ENCODE assay signal across 8 cellular contexts in genomic region chr3:57164217-57164605, GRCh38. TPM values are rescaled to one million over a fixed set of nuclear protein-coding genes. Genes with fewer than 3 reads are reported as not detected.
DNase-seq lines count a peak whose midpoint lies in the region; ATAC-seq and TF ChIP-seq lines count a peak whose summit lies in the region.

No MANE protein-coding gene starts in this region.

- no peak for TF ChIP-seq CTCF in gastrocnemius medialis (IDR thresholded peaks at IDR 0.05 in 4 of 5, conservative IDR thresholded peaks at IDR 0.05 in 1 of 5)

- no peaks in the 10 kb centered on the region for H3K9me3 Mint-ChIP-seq in activated T-helper 1 cell treated with anti-CD3 and anti-CD28 coated beads, Interleukin-12 subunit alpha, Interleukin-12 subunit beta, Interleukin-2, Interleukin-4 antibody, amounts not matched to agents 30 ng/mL and 10 ng/mL and 1 ng/mL, durations not matched to agents 14 hours and 24 hours and 36 hours

- H3K9ac ChIP-seq in HUES48 (ENCODE audit: low read depth, low read length), result peak overlapping the region; percentile 36

- in situ Hi-C loops in gastrocnemius medialis (cut with MboI; ENCODE audit: low sequenced_read_pairs in 4 of 4), result loop anchor here in 1 of 4 donors (25.0 kb wide), 1 partner anchor 273 kb away; no protein-coding TSS in a partner anchor

- H3K27ac ChIP-seq in HUES48 (ENCODE audit: low read depth, low read length), result peak overlapping the region; percentile 89
- peak overlapping the region in 3 of 4 donors; percentile 10 to 31 (median 30) for H3K27ac ChIP-seq in gastrocnemius medialis

- H3K4me1 ChIP-seq in HUES48 (ENCODE audit: control insufficient read depth, insufficient read depth, low read length), result peaks cover 56% of the 10 kb centered on the region
- H3K4me1 ChIP-seq in gastrocnemius medialis, result peaks cover 0 to 20% of the 10 kb centered on the region in 2 donors

- no peak for TF ChIP-seq POLR2A in gastrocnemius medialis (IDR thresholded peaks at IDR 0.05)

- H3K36me3 ChIP-seq in HUES48 (ENCODE audit: control insufficient read depth, insufficient read depth, low read length) (no peaks in the 10 kb centered on the region), gastrocnemius medialis (no peaks in the 10 kb centered on the region)

- H3K4me1 Mint-ChIP-seq in activated T-helper 1 cell treated with anti-CD3 and anti-CD28 coated beads, Interleukin-12 subunit alpha, Interleukin-12 subunit beta, Interleukin-2, Interleukin-4 antibody, amounts not matched to agents 30 ng/mL and 10 ng/mL and 1 ng/mL, durations not matched to agents 14 hours and 24 hours and 36 hours (ENCODE audit: low read depth), result peaks cover 9% of the 10 kb centered on the region

- H3K27me3 Mint-ChIP-seq in activated T-helper 1 cell treated with anti-CD3 and anti-CD28 coated beads, Interleukin-12 subunit alpha, Interleukin-12 subunit beta, Interleukin-2, Interleukin-4 antibody, amounts not matched to agents 30 ng/mL and 10 ng/mL and 1 ng/mL, durations not matched to agents 14 hours and 24 hours and 36 hours (ENCODE audit: insufficient read depth), result peaks cover 75% of the 10 kb centered on the region

- no peak overlapping the region for H3K27ac Mint-ChIP-seq in activated T-helper 1 cell treated with anti-CD3 and anti-CD28 coated beads, Interleukin-12 subunit alpha, Interleukin-12 subunit beta, Interleukin-2, Interleukin-4 antibody, amounts not matched to agents 30 ng/mL and 10 ng/mL and 1 ng/mL, durations not matched to agents 14 hours and 24 hours and 36 hours

- H3K27me3 ChIP-seq in HUES48 (ENCODE audit: control insufficient read depth, insufficient read depth, low read length) (peaks cover 54% of the 10 kb centered on the region), gastrocnemius medialis (peaks cover 0 to 12% (median 7%) of the 10 kb centered on the region in 3 donors)

- H3K9me3 ChIP-seq in HUES48 (ENCODE audit: control insufficient read depth, insufficient read depth, low read length), result no peaks in the 10 kb centered on the region
- no peaks in the 10 kb centered on the region for H3K9me3 ChIP-seq in gastrocnemius medialis

- H3K4me3 ChIP-seq in HUES48 (ENCODE audit: low read depth, low read length), result peak overlapping the region; percentile 81
- H3K4me3 ChIP-seq in gastrocnemius medialis, result peak overlapping the region; percentile 70 to 93 (median 78)

- intact Hi-C loops in activated T-helper 1 cell treated with anti-CD3 and anti-CD28 coated beads, Interleukin-12 subunit alpha, Interleukin-12 subunit beta, Interleukin-2, Interleukin-4 antibody, amounts not matched to agents 30 ng/mL and 10 ng/mL and 1 ng/mL, durations not matched to agents 14 hours and 24 hours and 36 hours (cut with micrococcal nuclease), result loop anchor here (2.0 to 10.0 kb wide), 2 partner anchors 63 to 431 kb away; partner anchors contain the start of genes APPL1 and ARF4
- intact Hi-C loops in left ventricle myocardium superior (cut with micrococcal nuclease), result no loop called here
- intact Hi-C loops in gastrocnemius medialis (cut with DNase I; ENCODE audit: low total_unique reads), result loop anchor here (10.0 kb wide), 1 partner anchor 591 kb away; the partner anchor contains the start of gene SLMAP

- DNase-seq in activated T-helper 1 cell treated with anti-CD3 and anti-CD28 coated beads, Interleukin-12 subunit alpha, Interleukin-12 subunit beta, Interleukin-2, Interleukin-4 antibody, amounts not matched to agents 30 ng/mL and 10 ng/mL and 1 ng/mL, durations not matched to agents 14 hours and 24 hours and 36 hours (ENCODE audit: low spot score), result no peak
- DNase-seq in left ventricle myocardium superior, result peak; percentile 73
- no peak for DNase-seq in gastrocnemius medialis
- no peak for DNase-seq in KG1 (lab: John Stamatoyannopoulos, UW)
- DNase-seq in AG08396 (ENCODE audit: low spot score), result no peak
- no peak for DNase-seq in NCI-H2029 (lab: John Stamatoyannopoulos, UW)

- peak overlapping the region; percentile 86 for H3K4me3 Mint-ChIP-seq in activated T-helper 1 cell treated with anti-CD3 and anti-CD28 coated beads, Interleukin-12 subunit alpha, Interleukin-12 subunit beta, Interleukin-2, Interleukin-4 antibody, amounts not matched to agents 30 ng/mL and 10 ng/mL and 1 ng/mL, durations not matched to agents 14 hours and 24 hours and 36 hours

- peaks cover 2% of the 10 kb centered on the region for H3K36me3 Mint-ChIP-seq in activated T-helper 1 cell treated with anti-CD3 and anti-CD28 coated beads, Interleukin-12 subunit alpha, Interleukin-12 subunit beta, Interleukin-2, Interleukin-4 antibody, amounts not matched to agents 30 ng/mL and 10 ng/mL and 1 ng/mL, durations not matched to agents 14 hours and 24 hours and 36 hours (ENCODE audit: low read depth)

- ATAC-seq in left ventricle myocardium superior (peak; percentile 66), gastrocnemius medialis (peak; percentile 28 to 35), HG03135 (IDR thresholded peaks at IDR 0.05; ENCODE audit: unreplicated experiment) (no peak)

RNA-seq across cellular contexts. Expression of gene IL17RD, which starts 0.9 kb away (rescaled TPM):
- total RNA-seq in activated T-helper 1 cell treated with anti-CD3 and anti-CD28 coated beads, Interleukin-12 subunit alpha, Interleukin-12 subunit beta, Interleukin-2, Interleukin-4 antibody, amounts not matched to agents 30 ng/mL and 10 ng/mL and 1 ng/mL, durations not matched to agents 14 hours and 24 hours and 36 hours, result 0.15 TPM in 1 of 2 replicates, not detected in the other
- total RNA-seq in left ventricle myocardium superior (4.4 TPM), gastrocnemius medialis (1 to 10 TPM in 2 of 4 donors, under 1 TPM in 2; 0.52 to 1.4 (median 0.90) TPM)

RNA-seq across cellular contexts. Expression of gene HESX1, which starts 35.6 kb away (rescaled TPM):
- 0.18 and 0.32 TPM in 2 replicates for total RNA-seq in activated T-helper 1 cell treated with anti-CD3 and anti-CD28 coated beads, Interleukin-12 subunit alpha, Interleukin-12 subunit beta, Interleukin-2, Interleukin-4 antibody, amounts not matched to agents 30 ng/mL and 10 ng/mL and 1 ng/mL, durations not matched to agents 14 hours and 24 hours and 36 hours
- total RNA-seq in left ventricle myocardium superior, result 0.77 TPM
- total RNA-seq in gastrocnemius medialis, result under 1 TPM in 1 of 4 donors, not detected in 3; 0.85 TPM
